Comparison of ENCODE assay signal across 24 cellular contexts in genomic region chr20:63357921-63358905, GRCh38. TPM values are rescaled to one million over a fixed set of nuclear protein-coding genes. Genes with fewer than 3 reads are reported as not detected.
DNase-seq lines count a peak whose midpoint lies in the region; ATAC-seq and TF ChIP-seq lines count a peak whose summit lies in the region.
"Had no signal": no experiment of that assay in that cellular context is flagged by ENCODE, and none has a peak within 500 bp of the region (broad histone marks: within the 10 kb centered on the region; RNA-seq: fewer than 3 reads in every experiment).

No MANE protein-coding gene starts in this region.

- DNase-seq in Right ventricle myocardium inferior (ENCODE audit: missing footprints) (peak; percentile 86), right atrium auricular region (ENCODE audit: low spot score) (no peak), NCI-H345 treated with DMSO at 0.1 percent for 48 hours (lab: John Stamatoyannopoulos, UW; ENCODE audit: unreplicated experiment) (peak; percentile 95), left ventricle myocardium inferior (peak; percentile 85), KBM-7 (no peak), NCI-H510A (lab: John Stamatoyannopoulos, UW) (no peak)
- DNase-seq in activated T-cell treated with anti-CD3 and anti-CD28 coated beads, Interleukin-2, amount 50 U/mL, for 48 hours, result no peak
- no peak for DNase-seq in activated CD8-positive, alpha-beta memory T cell treated with anti-CD3 and anti-CD28 coated beads, Interleukin-2, amount 10 ng/mL, durations not matched to agents 7 days and 5 days
- DNase-seq: ACHN; activated naive CD8-positive, alpha-beta T cell treated with anti-CD3 and anti-CD28 coated beads, Interleukin-2, amount 10 ng/mL, durations not matched to agents 7 days and 5 days; activated T-cell treated with anti-CD3 and anti-CD28 coated beads, Interleukin-2, amount 50 U/mL, for 24 hours; CD4-positive, alpha-beta T cell; dermis blood vessel endothelial cell; GOT3; natural killer cell; NCI-H446; psoas muscle; stimulated activated CD4-positive, alpha-beta T cell treated with anti-CD3 and anti-CD28 coated beads, Interleukin-12 subunit alpha, Interleukin-12 subunit beta, amount 100 ng/mL, for 4 hours; stimulated activated naive CD4-positive, alpha-beta T cell treated with Interleukin-2 at 50 U/mL for 16 hours had no signal

- no peak overlapping the region for H3K27ac ChIP-seq in right atrium auricular region
- H3K27ac ChIP-seq in left ventricle myocardium inferior (replicated peaks), result peak overlapping the region; percentile 52
- H3K27ac ChIP-seq: epithelial cell of prostate, gastroesophageal sphincter, psoas muscle had no signal

- ATAC-seq in Right ventricle myocardium inferior, result peak; percentile 89
- no peak for ATAC-seq in activated CD8-positive, alpha-beta memory T cell treated with anti-CD3 and anti-CD28 coated beads, Interleukin-2, amount 10 ng/mL, durations not matched to agents 7 days and 5 days
- ATAC-seq: gastroesophageal sphincter, GM12878, natural killer cell, psoas muscle, SK-N-SH treated with all-trans-retinoic acid at 6 μM for 48 hours had no signal

- no peaks in the 10 kb centered on the region for H3K36me3 Mint-ChIP-seq in activated CD8-positive, alpha-beta memory T cell treated with anti-CD3 and anti-CD28 coated beads, Interleukin-2, amount 10 ng/mL, durations not matched to agents 7 days and 5 days
- H3K36me3 Mint-ChIP-seq: activated naive CD8-positive, alpha-beta T cell treated with anti-CD3 and anti-CD28 coated beads, Interleukin-2, amount 10 ng/mL, durations not matched to agents 7 days and 5 days; natural killer cell had no signal

- H3K27me3 Mint-ChIP-seq in activated CD8-positive, alpha-beta memory T cell treated with anti-CD3 and anti-CD28 coated beads, Interleukin-2, amount 10 ng/mL, durations not matched to agents 7 days and 5 days, result peaks cover 22% of the 10 kb centered on the region

- intact Hi-C loops in Right ventricle myocardium inferior (cut with DNase I) (no loop called here), left ventricle myocardium inferior (cut with micrococcal nuclease) (no loop called here)

- H3K9me3 ChIP-seq in right atrium auricular region (no peaks in the 10 kb centered on the region), left ventricle myocardium inferior (replicated peaks) (no peaks in the 10 kb centered on the region)
- H3K9me3 ChIP-seq: gastroesophageal sphincter, psoas muscle had no signal

- no peaks in the 10 kb centered on the region for H3K9me3 Mint-ChIP-seq in activated CD8-positive, alpha-beta memory T cell treated with anti-CD3 and anti-CD28 coated beads, Interleukin-2, amount 10 ng/mL, durations not matched to agents 7 days and 5 days (ENCODE audit: low read depth)
- H3K9me3 Mint-ChIP-seq: activated T-cell treated with anti-CD3 and anti-CD28 coated beads, Interleukin-2, amount 50 U/mL, for 24 hours; CD4-positive, alpha-beta T cell; natural killer cell had no signal

- CTCF ChIA-PET in activated CD8-positive, alpha-beta memory T cell treated with anti-CD3 and anti-CD28 coated beads, Interleukin-2, amount 10 ng/mL, durations not matched to agents 7 days and 5 days (lab: Charles Lee), result no interaction called here

- H3K27ac Mint-ChIP-seq in activated CD8-positive, alpha-beta memory T cell treated with anti-CD3 and anti-CD28 coated beads, Interleukin-2, amount 10 ng/mL, durations not matched to agents 7 days and 5 days, result no peak overlapping the region
- H3K27ac Mint-ChIP-seq: activated naive CD8-positive, alpha-beta T cell treated with anti-CD3 and anti-CD28 coated beads, Interleukin-2, amount 10 ng/mL, durations not matched to agents 7 days and 5 days; activated T-cell treated with anti-CD3 and anti-CD28 coated beads, Interleukin-2, amount 50 U/mL, for 24 hours; CD4-positive, alpha-beta T cell; natural killer cell had no signal

- no peaks in the 10 kb centered on the region for H3K4me1 Mint-ChIP-seq in activated CD8-positive, alpha-beta memory T cell treated with anti-CD3 and anti-CD28 coated beads, Interleukin-2, amount 10 ng/mL, durations not matched to agents 7 days and 5 days
- H3K4me1 Mint-ChIP-seq: activated naive CD8-positive, alpha-beta T cell treated with anti-CD3 and anti-CD28 coated beads, Interleukin-2, amount 10 ng/mL, durations not matched to agents 7 days and 5 days; natural killer cell had no signal

- H3K27me3 ChIP-seq in right atrium auricular region (peaks cover 0 to 8% of the 10 kb centered on the region in 2 donors), left ventricle myocardium inferior (ENCODE audit: low read depth) (peaks cover 73% of the 10 kb centered on the region)

- TF ChIP-seq CTCF in right atrium auricular region (IDR thresholded peaks at IDR 0.05) (no peak), left ventricle myocardium inferior (IDR thresholded peaks at IDR 0.05; ENCODE audit: borderline replicate concordance) (no peak)

- H3K4me1 ChIP-seq in right atrium auricular region (peaks cover 0 to 24% of the 10 kb centered on the region in 2 donors), left ventricle myocardium inferior (peaks cover 33% of the 10 kb centered on the region)
- H3K4me1 ChIP-seq: psoas muscle had no signal

- H3K36me3 ChIP-seq in right atrium auricular region, result no peaks in the 10 kb centered on the region
- H3K36me3 ChIP-seq in left ventricle myocardium inferior, result no peaks in the 10 kb centered on the region
- H3K36me3 ChIP-seq: gastroesophageal sphincter had no signal

- in situ Hi-C loops in KBM-7 (cut with MboI; ENCODE audit: low pct_unique_long_range_greater_than_20kb, low sequenced_read_pairs), result no loop called here

- no peak overlapping the region for H3K4me3 Mint-ChIP-seq in activated CD8-positive, alpha-beta memory T cell treated with anti-CD3 and anti-CD28 coated beads, Interleukin-2, amount 10 ng/mL, durations not matched to agents 7 days and 5 days
- H3K4me3 Mint-ChIP-seq: activated naive CD8-positive, alpha-beta T cell treated with anti-CD3 and anti-CD28 coated beads, Interleukin-2, amount 10 ng/mL, durations not matched to agents 7 days and 5 days; activated T-cell treated with anti-CD3 and anti-CD28 coated beads, Interleukin-2, amount 50 U/mL, for 24 hours; CD4-positive, alpha-beta T cell; natural killer cell had no signal

- no peak overlapping the region for H3K4me3 ChIP-seq in right atrium auricular region
- no peak overlapping the region for H3K4me3 ChIP-seq in left ventricle myocardium inferior
- H3K4me3 ChIP-seq: gastroesophageal sphincter, GM12878, psoas muscle had no signal

RNA-seq across cellular contexts. Expression of gene CHRNA4, which starts 2.9 kb away (rescaled TPM):
- total RNA-seq in Right ventricle myocardium inferior (2.3 TPM), right atrium auricular region (not detected), left ventricle myocardium inferior (0.38 TPM)
- total RNA-seq in activated CD8-positive, alpha-beta memory T cell treated with anti-CD3 and anti-CD28 coated beads, Interleukin-2, amount 10 ng/mL, durations not matched to agents 7 days and 5 days, result not detected
- total RNA-seq: activated naive CD8-positive, alpha-beta T cell treated with anti-CD3 and anti-CD28 coated beads, Interleukin-2, amount 10 ng/mL, durations not matched to agents 7 days and 5 days; CD4-positive, alpha-beta T cell; dermis blood vessel endothelial cell; gastroesophageal sphincter; LHCN-M2; natural killer cell had no signal

Comparison
In these comparisons a context has a peak if more than half of its experiments do, and no peak if none do; other contexts are left out.
1. DNase-seq: peak in Right ventricle myocardium inferior (single experiment), NCI-H345 treated with DMSO at 0.1 percent for 48 hours (single experiment) and left ventricle myocardium inferior (single experiment); none in right atrium auricular region (single experiment), KBM-7 (single experiment), NCI-H510A (single experiment), activated T-cell treated with anti-CD3 and anti-CD28 coated beads, Interleukin-2, amount 50 U/mL, for 48 hours (0 of 2) and activated CD8-positive, alpha-beta memory T cell treated with anti-CD3 and anti-CD28 coated beads, Interleukin-2, amount 10 ng/mL, durations not matched to agents 7 days and 5 days (single experiment).